ENCODE assay signal across 1 cellular context in the genomic region with DNA sequence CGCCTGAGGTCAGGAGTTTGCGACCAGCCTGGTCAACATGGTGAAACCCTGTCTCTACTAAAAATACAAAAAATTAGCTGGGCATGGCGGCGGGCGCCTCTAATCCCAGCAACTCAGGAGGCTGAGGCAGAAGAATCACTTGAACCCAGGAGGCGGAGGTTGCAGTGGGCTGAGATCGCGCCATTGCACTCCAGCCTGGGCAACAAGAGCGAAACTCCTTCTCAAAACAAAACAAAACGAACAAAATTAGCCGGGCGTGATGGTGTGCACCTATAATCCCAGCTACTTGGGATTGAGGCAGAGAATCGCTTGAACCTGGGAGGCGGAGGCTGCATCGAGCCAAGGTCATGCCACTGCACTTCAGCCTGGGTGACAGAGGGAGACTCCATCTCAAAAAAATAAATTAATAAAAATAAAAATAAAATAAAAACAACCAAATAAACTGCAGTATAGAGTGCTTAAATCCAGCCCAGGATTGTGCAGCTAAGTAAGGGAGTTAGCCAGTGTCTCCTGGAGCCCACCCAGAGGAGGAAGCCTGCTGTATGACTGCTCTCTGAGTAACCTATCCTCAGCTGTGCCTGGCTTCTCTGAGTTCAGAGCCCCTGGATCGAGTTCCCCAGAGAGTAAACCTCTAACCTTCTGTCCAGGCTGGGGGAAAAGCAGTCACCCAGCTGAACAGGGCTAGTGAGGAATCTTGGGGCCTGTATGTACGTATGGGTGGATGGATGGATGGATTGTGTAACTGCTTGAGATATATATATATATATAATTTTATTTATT. TPM values are rescaled to one million over a fixed set of nuclear protein-coding genes. Genes with fewer than 3 reads are reported as not detected.
"Had no signal": no experiment of that assay in that cellular context is flagged by ENCODE, and none has a peak within 500 bp of the region (broad histone marks: within the 10 kb centered on the region; RNA-seq: fewer than 3 reads in every experiment).

No MANE protein-coding gene starts in this region.

RNA-seq across cellular contexts. Expression of a gene that starts 11.0 kb away (rescaled TPM):
- polyA plus RNA-seq: cardiac muscle cell had no signal
